In the genomic region with DNA sequence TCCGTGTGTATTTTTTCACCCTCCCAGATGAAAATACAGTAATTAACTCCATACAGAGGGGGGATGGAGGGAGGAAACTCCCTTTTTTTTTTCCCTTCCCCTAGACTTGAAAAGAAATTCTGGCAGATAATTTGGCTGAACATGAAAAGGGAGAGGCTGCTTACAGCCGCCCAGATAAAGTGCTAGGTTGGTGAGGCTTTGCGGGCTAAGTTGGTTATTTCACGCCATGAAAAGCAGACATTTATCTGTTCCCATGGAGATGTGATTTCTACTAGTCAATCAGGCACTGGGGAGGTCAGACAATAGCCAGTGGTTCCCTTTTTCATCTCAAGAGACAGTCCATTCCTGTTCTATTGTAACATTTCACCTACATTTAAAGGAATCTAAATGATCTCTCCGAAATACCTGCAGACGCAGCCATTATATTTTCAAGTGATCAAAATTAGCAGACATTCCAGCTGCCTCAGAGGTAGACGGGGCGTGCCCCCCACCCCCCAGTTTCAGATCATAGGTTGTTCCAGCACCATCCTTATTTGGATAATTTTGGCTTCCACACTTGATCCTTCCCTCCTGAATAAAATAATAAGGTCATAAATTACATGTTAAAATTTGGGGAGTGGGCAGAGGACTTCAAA, we compare ENCODE assay signal across 1 cellular context.
TF ChIP-seq lines count a peak whose summit lies in the region.

No MANE protein-coding gene starts in this region.

TF ChIP-seq in HEK293, 187 proteins besides CTCF, POLR2A, EP300 and RAD21 (continued from another document):
- TF ChIP-seq, protein P1, sequence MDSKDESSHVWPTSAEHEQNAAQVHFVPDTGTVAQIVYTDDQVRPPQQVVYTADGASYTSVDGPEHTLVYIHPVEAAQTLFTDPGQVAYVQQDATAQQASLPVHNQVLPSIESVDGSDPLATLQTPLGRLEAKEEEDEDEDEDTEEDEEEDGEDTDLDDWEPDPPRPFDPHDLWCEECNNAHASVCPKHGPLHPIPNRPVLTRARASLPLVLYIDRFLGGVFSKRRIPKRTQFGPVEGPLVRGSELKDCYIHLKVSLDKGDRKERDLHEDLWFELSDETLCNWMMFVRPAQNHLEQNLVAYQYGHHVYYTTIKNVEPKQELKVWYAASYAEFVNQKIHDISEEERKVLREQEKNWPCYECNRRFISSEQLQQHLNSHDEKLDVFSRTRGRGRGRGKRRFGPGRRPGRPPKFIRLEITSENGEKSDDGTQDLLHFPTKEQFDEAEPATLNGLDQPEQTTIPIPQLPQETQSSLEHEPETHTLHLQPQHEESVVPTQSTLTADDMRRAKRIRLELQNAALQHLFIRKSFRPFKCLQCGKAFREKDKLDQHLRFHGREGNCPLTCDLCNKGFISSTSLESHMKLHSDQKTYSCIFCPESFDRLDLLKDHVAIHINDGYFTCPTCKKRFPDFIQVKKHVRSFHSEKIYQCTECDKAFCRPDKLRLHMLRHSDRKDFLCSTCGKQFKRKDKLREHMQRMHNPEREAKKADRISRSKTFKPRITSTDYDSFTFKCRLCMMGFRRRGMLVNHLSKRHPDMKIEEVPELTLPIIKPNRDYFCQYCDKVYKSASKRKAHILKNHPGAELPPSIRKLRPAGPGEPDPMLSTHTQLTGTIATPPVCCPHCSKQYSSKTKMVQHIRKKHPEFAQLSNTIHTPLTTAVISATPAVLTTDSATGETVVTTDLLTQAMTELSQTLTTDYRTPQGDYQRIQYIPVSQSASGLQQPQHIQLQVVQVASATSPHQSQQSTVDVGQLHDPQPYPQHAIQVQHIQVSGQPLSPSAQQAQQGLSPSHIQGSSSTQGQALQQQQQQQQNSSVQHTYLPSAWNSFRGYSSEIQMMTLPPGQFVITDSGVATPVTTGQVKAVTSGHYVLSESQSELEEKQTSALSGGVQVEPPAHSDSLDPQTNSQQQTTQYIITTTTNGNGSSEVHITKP (tag by site-specific recombination; IDR thresholded peaks at IDR 0.05): peak; percentile 71; the same call in 1 of the 2 replicates
- TF ChIP-seq, protein P2, sequence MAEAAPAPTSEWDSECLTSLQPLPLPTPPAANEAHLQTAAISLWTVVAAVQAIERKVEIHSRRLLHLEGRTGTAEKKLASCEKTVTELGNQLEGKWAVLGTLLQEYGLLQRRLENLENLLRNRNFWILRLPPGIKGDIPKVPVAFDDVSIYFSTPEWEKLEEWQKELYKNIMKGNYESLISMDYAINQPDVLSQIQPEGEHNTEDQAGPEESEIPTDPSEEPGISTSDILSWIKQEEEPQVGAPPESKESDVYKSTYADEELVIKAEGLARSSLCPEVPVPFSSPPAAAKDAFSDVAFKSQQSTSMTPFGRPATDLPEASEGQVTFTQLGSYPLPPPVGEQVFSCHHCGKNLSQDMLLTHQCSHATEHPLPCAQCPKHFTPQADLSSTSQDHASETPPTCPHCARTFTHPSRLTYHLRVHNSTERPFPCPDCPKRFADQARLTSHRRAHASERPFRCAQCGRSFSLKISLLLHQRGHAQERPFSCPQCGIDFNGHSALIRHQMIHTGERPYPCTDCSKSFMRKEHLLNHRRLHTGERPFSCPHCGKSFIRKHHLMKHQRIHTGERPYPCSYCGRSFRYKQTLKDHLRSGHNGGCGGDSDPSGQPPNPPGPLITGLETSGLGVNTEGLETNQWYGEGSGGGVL (tag by site-specific recombination; IDR thresholded peaks at IDR 0.05): peak; percentile 42; the same call in 1 of the 2 replicates
- peak; percentile 50 for TF ChIP-seq ZNF335 (tag by site-specific recombination; conservative IDR thresholded peaks at IDR 0.05)
- TF ChIP-seq GLI4 (tag by site-specific recombination; IDR thresholded peaks at IDR 0.05): no peak
TF ChIP-seq in HEK293: peak in this region for 4.
